35 cellular contexts compared by ENCODE assay signal in the genomic region with DNA sequence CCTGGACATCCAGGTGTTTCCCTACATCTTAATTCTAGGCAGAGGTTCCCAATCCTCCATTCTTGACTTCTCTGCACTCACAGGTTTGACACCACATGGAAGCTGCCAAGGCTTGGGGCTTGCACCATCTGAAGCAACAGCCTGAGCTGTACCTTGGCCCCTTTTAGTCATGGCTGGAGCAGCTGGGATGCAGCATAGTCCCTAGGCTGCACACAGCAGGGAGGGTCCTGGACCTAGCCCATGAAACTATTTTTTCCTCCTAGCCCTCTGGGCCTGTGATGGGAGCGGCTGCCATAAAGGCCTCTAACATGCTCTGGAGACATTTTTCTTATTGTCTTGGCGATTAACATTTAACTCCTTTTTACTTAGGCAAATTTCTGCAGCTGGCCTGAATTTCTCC.
DNase-seq lines count a peak whose midpoint lies in the region; ATAC-seq, FAIRE-seq and TF ChIP-seq lines count a peak whose summit lies in the region.
"Had no signal": no experiment of that assay in that cellular context is flagged by ENCODE, and none has a peak within 500 bp of the region (broad histone marks: within the 10 kb centered on the region; RNA-seq: fewer than 3 reads in every experiment).

No MANE protein-coding gene starts in this region.

- CTCF ChIA-PET in A549 (lab: Yijun Ruan, JAX) (no interaction called here), HEK293 (lab: Yijun Ruan, JAX) (no interaction called here)

- no peak for TF ChIP-seq EP300 in A549 (IDR thresholded peaks at IDR 0.05)

- H3F3A ChIP-seq in GM23338 (replicated peaks; ENCODE audit: low read depth), result no peaks in the 10 kb centered on the region

- 0 out of 3 replicates have a peak, but pooled peaks cover 2% of the 10 kb centered on the region for H3K9me3 ChIP-seq in A549
- H3K9me3 ChIP-seq in HEK293 (ENCODE audit: control insufficient read depth, insufficient read depth, low read depth, low read length), result no peaks in the 10 kb centered on the region; the same call in 1 of the 2 replicates
- peaks cover 42% of the 10 kb centered on the region for H3K9me3 ChIP-seq in endodermal cell (ENCODE audit: control insufficient read depth, low read length)
- H3K9me3 ChIP-seq: BE2C had no signal

- peaks cover 4% of the 10 kb centered on the region for H3K36me3 Mint-ChIP-seq in chondrocyte (ENCODE audit: low read depth)
- peaks cover 10% of the 10 kb centered on the region for H3K36me3 Mint-ChIP-seq in endodermal cell (ENCODE audit: low read depth)
- peaks cover 30% of the 10 kb centered on the region; the same call in 2 of the 3 replicates for H3K36me3 Mint-ChIP-seq in GM23338 (ENCODE audit: low read depth)
- H3K36me3 Mint-ChIP-seq: CD14-positive monocyte; CD4-positive, alpha-beta memory T cell; CD4-positive, CD25-positive, alpha-beta regulatory T cell; CD8-positive, alpha-beta memory T cell; CD8-positive, alpha-beta T cell had no signal

- H3K4me3 Mint-ChIP-seq in chondrocyte (ENCODE audit: unreplicated experiment) (no peak overlapping the region), endodermal cell (no peak overlapping the region), GM23338 (no peak overlapping the region)
- H3K4me3 Mint-ChIP-seq: B cell; CD14-positive monocyte; CD4-positive, alpha-beta memory T cell; CD4-positive, alpha-beta T cell; CD4-positive, CD25-positive, alpha-beta regulatory T cell; CD8-positive, alpha-beta memory T cell; CD8-positive, alpha-beta T cell had no signal

- no peak for TF ChIP-seq POLR2A in A549 (IDR thresholded peaks at IDR 0.05; ENCODE audit: low read length)

- H3K4me3 ChIP-seq in A549 (no peak overlapping the region), HEK293 (ENCODE audit: low read depth, low read length) (no peak overlapping the region), endodermal cell (ENCODE audit: low read length) (peak overlapping the region; percentile 50), GM23338 (no peak overlapping the region)
- H3K4me3 ChIP-seq: BLaER1; BLaER1 treated with 17β-estradiol and CSF1 and Interleukin-3, amounts not matched to agents 10 nM and 100 nM had no signal

- H3K79me2 ChIP-seq in GM23338 (replicated peaks; ENCODE audit: insufficient read depth), result no peaks in the 10 kb centered on the region

- H3K27ac Mint-ChIP-seq in chondrocyte (ENCODE audit: unreplicated experiment) (no peak overlapping the region), endodermal cell (no peak overlapping the region), GM23338 (no peak overlapping the region)
- H3K27ac Mint-ChIP-seq: B cell; CD14-positive monocyte; CD4-positive, alpha-beta memory T cell; CD4-positive, alpha-beta T cell; CD4-positive, CD25-positive, alpha-beta regulatory T cell; CD8-positive, alpha-beta memory T cell; CD8-positive, alpha-beta T cell had no signal

- no peak for TF ChIP-seq RAD21 in A549 (conservative IDR thresholded peaks at IDR 0.05 in 1 of 2, IDR thresholded peaks at IDR 0.05 in 1 of 2)

- ATAC-seq in A549 (no peak), GM23338 (no peak), HG03521 (IDR thresholded peaks at IDR 0.05; ENCODE audit: unreplicated experiment) (no peak)
- ATAC-seq: CD8-positive, alpha-beta T cell had no signal

- no peak overlapping the region for H2AFZ ChIP-seq in GM23338

- H3K36me3 ChIP-seq in HEK293 (ENCODE audit: control insufficient read depth in 2 of 2, insufficient read depth in 1 of 2, low read length in 2 of 2), result no peaks in the 10 kb centered on the region
- H3K36me3 ChIP-seq in endodermal cell (ENCODE audit: control insufficient read depth, insufficient read depth, low read length), result no peaks in the 10 kb centered on the region
- H3K36me3 ChIP-seq in GM23338 (ENCODE audit: insufficient read depth), result peaks cover 3% of the 10 kb centered on the region; the same call in 1 of the 2 replicates
- H3K36me3 ChIP-seq: BE2C; BLaER1; BLaER1 treated with 17β-estradiol and CSF1 and Interleukin-3, amounts not matched to agents 10 nM and 100 nM had no signal

- peaks cover 3% of the 10 kb centered on the region; the same call in 1 of the 2 replicates for H3K9me2 ChIP-seq in GM23338 (ENCODE audit: insufficient read depth)

- WGBS in A549 (ENCODE audit: missing lambda C conversion rate), result 14% methylated on average over 2 of the region's 2 CpGs
- WGBS in endodermal cell (ENCODE audit: insufficient coverage in 1 of 2, insufficient read length in 1 of 2), 2 experiments, result 81 to 92% methylated on average over 2 of the region's 2 CpGs

- H3K27ac ChIP-seq in A549 (no peak overlapping the region), HEK293 (ENCODE audit: extremely low read depth, low read depth, low read length) (no peak overlapping the region), endodermal cell (ENCODE audit: low read depth, low read length) (no peak overlapping the region), GM23338 (ENCODE audit: low read depth) (no peak overlapping the region)
- H3K27ac ChIP-seq: 22Rv1; BLaER1; BLaER1 treated with 17β-estradiol and CSF1 and Interleukin-3, amounts not matched to agents 10 nM and 100 nM; C4-2B had no signal

- H3K27me3 ChIP-seq in endodermal cell (ENCODE audit: control insufficient read depth, insufficient read depth, low read length, poor library complexity, severe bottlenecking), result no peaks in the 10 kb centered on the region
- no peaks in the 10 kb centered on the region for H3K27me3 ChIP-seq in GM23338 (ENCODE audit: insufficient read depth)
- H3K27me3 ChIP-seq: BE2C; BLaER1; BLaER1 treated with 17β-estradiol and CSF1 and Interleukin-3, amounts not matched to agents 10 nM and 100 nM had no signal

- POLR2A ChIA-PET in A549 (lab: Yijun Ruan, JAX), result no interaction called here
- POLR2A ChIA-PET in HEK293 (lab: Yijun Ruan, JAX), result no interaction called here

- H3K4me2 ChIP-seq in A549, result no peak overlapping the region
- H3K4me2 ChIP-seq in GM23338, result no peak overlapping the region
- H3K4me2 ChIP-seq: BLaER1; BLaER1 treated with 17β-estradiol and CSF1 and Interleukin-3, amounts not matched to agents 10 nM and 100 nM had no signal

- no peak for DNase-seq in A549 (ENCODE audit: low read depth in 1 of 2, low spot score in 1 of 2)
- peak; percentile 25 for DNase-seq in chondrocyte (ENCODE audit: low spot score)
- no peak for DNase-seq in endodermal cell
- DNase-seq in GM23338 (ENCODE audit: low spot score), result no peak
- no peak for DNase-seq in iPS-NIHi11 (ENCODE audit: low spot score)
- DNase-seq in mesenteric fat pad (ENCODE audit: low spot score), result no peak
- DNase-seq: 8988T; ACHN; AML-193; BE2C; C1 segment of cervical spinal cord; Caco-2; Calu3; CD4-positive, alpha-beta memory T cell; CD4-positive, alpha-beta T cell; CD4-positive, CD25-positive, alpha-beta regulatory T cell; CD8-positive, alpha-beta memory T cell; CD8-positive, alpha-beta T cell; COR-L47; DMS 273 treated with DMSO at 0.1 percent for 48 hours; DMS153; DMS79; DMS79 treated with DMSO at 0.1 percent for 48 hours; DND-41; EL had no signal

- H3K4me1 ChIP-seq in A549 (no peaks in the 10 kb centered on the region), HEK293 (ENCODE audit: control insufficient read depth, insufficient read depth, low read length) (no peaks in the 10 kb centered on the region), endodermal cell (ENCODE audit: control insufficient read depth, insufficient read depth, low read length) (no peaks in the 10 kb centered on the region), GM23338 (ENCODE audit: insufficient read depth) (no peaks in the 10 kb centered on the region)
- H3K4me1 ChIP-seq: BE2C; BLaER1; BLaER1 treated with 17β-estradiol and CSF1 and Interleukin-3, amounts not matched to agents 10 nM and 100 nM; Caco-2 had no signal

- no peaks in the 10 kb centered on the region for H3K27me3 Mint-ChIP-seq in chondrocyte (ENCODE audit: low read depth)
- H3K27me3 Mint-ChIP-seq in endodermal cell (ENCODE audit: insufficient read depth), result no peaks in the 10 kb centered on the region
- no peaks in the 10 kb centered on the region for H3K27me3 Mint-ChIP-seq in GM23338 (ENCODE audit: insufficient read depth, low read depth, poor library complexity)
- H3K27me3 Mint-ChIP-seq: B cell; CD4-positive, alpha-beta memory T cell; CD4-positive, alpha-beta T cell; CD4-positive, CD25-positive, alpha-beta regulatory T cell; CD8-positive, alpha-beta memory T cell had no signal

- TF ChIP-seq CTCF in A549 (IDR thresholded peaks at IDR 0.05) (no peak), HEK293 (tag by site-specific recombination; IDR thresholded peaks at IDR 0.05) (no peak), chondrocyte (IDR thresholded peaks at IDR 0.05) (no peak), endodermal cell (conservative IDR thresholded peaks at IDR 0.05) (no peak), GM23338 (conservative IDR thresholded peaks at IDR 0.05; ENCODE audit: low read depth in 2 of 2) (no peak)

- no peak overlapping the region for H3K9ac ChIP-seq in endodermal cell (ENCODE audit: extremely low read depth, low read length, poor library complexity, severe bottlenecking)
- H3K9ac ChIP-seq: BLaER1; BLaER1 treated with 17β-estradiol and CSF1 and Interleukin-3, amounts not matched to agents 10 nM and 100 nM had no signal

- peaks cover 8% of the 10 kb centered on the region for H3K9me3 Mint-ChIP-seq in chondrocyte (ENCODE audit: low read depth)
- peaks cover 44% of the 10 kb centered on the region for H3K9me3 Mint-ChIP-seq in endodermal cell
- peaks cover 37% of the 10 kb centered on the region for H3K9me3 Mint-ChIP-seq in GM23338

- no peak for FAIRE-seq in A549 (lab: Jason Lieb, UNC)
- FAIRE-seq: A204.1, D721Med had no signal

- H3K4me1 Mint-ChIP-seq in chondrocyte (ENCODE audit: low read depth) (peaks cover 40% of the 10 kb centered on the region), endodermal cell (peaks cover 8% of the 10 kb centered on the region), GM23338 (0 out of 3 replicates have a peak, but pooled peaks cover 3% of the 10 kb centered on the region)
- H3K4me1 Mint-ChIP-seq: B cell; CD14-positive monocyte; CD4-positive, alpha-beta memory T cell; CD4-positive, CD25-positive, alpha-beta regulatory T cell; CD8-positive, alpha-beta memory T cell had no signal

- H4K20me1 ChIP-seq in GM23338 (replicated peaks; ENCODE audit: insufficient read depth), result no peaks in the 10 kb centered on the region
- H4K20me1 ChIP-seq: BLaER1; BLaER1 treated with 17β-estradiol and CSF1 and Interleukin-3, amounts not matched to agents 10 nM and 100 nM had no signal

TF ChIP-seq in A549, 52 proteins besides CTCF, POLR2A, EP300 and RAD21:
- TF ChIP-seq ZFP36 (IDR thresholded peaks at IDR 0.05; ENCODE audit: borderline replicate concordance, partially characterized antibody) (peak; percentile 44), HOXB5 (CRISPR knock-in tag; IDR thresholded peaks at IDR 0.05) (no peak)
TF ChIP-seq in A549: peak in this region for 1.

TF ChIP-seq in HEK293, 187 proteins besides CTCF, POLR2A, EP300 and RAD21 (continues in another document):
- peak; percentile 63 for TF ChIP-seq ZNF585B (tag by site-specific recombination; IDR thresholded peaks at IDR 0.05)
- TF ChIP-seq ZNF426 (tag by site-specific recombination; IDR thresholded peaks at IDR 0.05), result no peak
- TF ChIP-seq TRIM28 (IDR thresholded peaks at IDR 0.05; ENCODE audit: borderline replicate concordance, low read length), result peak; percentile 64; the same call in 1 of the 2 replicates
